1 cellular context compared by ENCODE assay signal in the genomic region with DNA sequence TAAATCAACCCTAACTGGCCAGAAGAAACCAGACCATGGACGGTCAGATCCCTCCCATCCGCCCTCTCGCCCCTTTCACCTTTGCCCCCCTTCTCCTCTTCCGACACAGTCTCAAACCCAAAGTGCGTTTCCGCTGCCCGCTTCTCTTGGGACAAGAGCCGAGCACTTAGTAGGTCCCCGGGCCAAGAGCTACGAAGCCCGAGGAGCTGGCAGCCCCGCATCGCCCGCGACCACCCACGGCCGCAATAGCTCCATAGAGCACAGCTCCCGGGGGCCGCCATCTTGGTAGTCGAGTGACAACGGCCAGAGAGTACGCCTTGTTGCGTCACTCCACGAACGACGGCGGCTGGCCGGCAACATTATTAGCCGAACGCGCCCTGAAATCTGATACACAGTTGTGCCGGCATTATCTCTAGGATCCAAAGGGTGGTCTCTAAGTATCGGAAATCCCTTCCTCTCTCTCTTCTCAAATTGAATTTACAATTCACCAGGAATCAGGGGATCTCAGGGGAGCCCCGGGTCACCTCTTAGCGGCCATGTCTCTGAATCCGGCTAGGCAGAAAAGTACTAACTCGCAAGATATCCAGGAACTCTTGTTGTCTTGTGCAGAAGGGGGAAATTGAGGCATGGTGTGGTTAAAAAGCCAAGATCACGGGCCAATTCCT.
TF ChIP-seq lines count a peak whose summit lies in the region.

Gene COQ5 (minus strand): TSS at position 298 of the 665 bp plus-strand sequence. CDS start 17 bp downstream, at position 281.

TF ChIP-seq in GM23338, 12 proteins besides CTCF, POLR2A, EP300 and RAD21 (continued from another document):
- TF ChIP-seq, protein P1, sequence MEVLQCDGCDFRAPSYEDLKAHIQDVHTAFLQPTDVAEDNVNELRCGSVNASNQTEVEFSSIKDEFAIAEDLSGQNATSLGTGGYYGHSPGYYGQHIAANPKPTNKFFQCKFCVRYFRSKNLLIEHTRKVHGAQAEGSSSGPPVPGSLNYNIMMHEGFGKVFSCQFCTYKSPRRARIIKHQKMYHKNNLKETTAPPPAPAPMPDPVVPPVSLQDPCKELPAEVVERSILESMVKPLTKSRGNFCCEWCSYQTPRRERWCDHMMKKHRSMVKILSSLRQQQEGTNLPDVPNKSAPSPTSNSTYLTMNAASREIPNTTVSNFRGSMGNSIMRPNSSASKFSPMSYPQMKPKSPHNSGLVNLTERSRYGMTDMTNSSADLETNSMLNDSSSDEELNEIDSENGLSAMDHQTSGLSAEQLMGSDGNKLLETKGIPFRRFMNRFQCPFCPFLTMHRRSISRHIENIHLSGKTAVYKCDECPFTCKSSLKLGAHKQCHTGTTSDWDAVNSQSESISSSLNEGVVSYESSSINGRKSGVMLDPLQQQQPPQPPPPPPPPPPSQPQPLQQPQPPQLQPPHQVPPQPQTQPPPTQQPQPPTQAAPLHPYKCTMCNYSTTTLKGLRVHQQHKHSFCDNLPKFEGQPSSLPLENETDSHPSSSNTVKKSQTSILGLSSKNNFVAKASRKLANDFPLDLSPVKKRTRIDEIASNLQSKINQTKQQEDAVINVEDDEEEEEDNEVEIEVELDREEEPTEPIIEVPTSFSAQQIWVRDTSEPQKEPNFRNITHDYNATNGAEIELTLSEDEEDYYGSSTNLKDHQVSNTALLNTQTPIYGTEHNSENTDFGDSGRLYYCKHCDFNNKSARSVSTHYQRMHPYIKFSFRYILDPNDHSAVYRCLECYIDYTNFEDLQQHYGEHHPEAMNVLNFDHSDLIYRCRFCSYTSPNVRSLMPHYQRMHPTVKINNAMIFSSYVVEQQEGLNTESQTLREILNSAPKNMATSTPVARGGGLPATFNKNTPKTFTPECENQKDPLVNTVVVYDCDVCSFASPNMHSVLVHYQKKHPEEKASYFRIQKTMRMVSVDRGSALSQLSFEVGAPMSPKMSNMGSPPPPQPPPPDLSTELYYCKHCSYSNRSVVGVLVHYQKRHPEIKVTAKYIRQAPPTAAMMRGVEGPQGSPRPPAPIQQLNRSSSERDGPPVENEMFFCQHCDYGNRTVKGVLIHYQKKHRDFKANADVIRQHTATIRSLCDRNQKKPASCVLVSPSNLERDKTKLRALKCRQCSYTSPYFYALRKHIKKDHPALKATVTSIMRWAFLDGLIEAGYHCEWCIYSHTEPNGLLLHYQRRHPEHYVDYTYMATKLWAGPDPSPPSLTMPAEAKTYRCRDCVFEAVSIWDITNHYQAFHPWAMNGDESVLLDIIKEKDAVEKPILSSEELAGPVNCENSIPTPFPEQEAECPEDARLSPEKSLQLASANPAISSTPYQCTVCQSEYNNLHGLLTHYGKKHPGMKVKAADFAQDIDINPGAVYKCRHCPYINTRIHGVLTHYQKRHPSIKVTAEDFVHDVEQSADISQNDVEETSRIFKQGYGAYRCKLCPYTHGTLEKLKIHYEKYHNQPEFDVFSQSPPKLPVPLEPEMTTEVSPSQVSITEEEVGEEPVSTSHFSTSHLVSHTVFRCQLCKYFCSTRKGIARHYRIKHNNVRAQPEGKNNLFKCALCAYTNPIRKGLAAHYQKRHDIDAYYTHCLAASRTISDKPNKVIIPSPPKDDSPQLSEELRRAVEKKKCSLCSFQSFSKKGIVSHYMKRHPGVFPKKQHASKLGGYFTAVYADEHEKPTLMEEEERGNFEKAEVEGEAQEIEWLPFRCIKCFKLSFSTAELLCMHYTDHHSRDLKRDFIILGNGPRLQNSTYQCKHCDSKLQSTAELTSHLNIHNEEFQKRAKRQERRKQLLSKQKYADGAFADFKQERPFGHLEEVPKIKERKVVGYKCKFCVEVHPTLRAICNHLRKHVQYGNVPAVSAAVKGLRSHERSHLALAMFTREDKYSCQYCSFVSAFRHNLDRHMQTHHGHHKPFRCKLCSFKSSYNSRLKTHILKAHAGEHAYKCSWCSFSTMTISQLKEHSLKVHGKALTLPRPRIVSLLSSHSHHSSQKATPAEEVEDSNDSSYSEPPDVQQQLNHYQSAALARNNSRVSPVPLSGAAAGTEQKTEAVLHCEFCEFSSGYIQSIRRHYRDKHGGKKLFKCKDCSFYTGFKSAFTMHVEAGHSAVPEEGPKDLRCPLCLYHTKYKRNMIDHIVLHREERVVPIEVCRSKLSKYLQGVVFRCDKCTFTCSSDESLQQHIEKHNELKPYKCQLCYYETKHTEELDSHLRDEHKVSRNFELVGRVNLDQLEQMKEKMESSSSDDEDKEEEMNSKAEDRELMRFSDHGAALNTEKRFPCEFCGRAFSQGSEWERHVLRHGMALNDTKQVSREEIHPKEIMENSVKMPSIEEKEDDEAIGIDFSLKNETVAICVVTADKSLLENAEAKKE (CRISPR knock-in tag; IDR thresholded peaks at IDR 0.05), result no peak
- TF ChIP-seq ZNF114 (CRISPR knock-in tag; IDR thresholded peaks at IDR 0.05) (no peak), EZH2phosphoT487 (IDR thresholded peaks at IDR 0.05; ENCODE audit: unreplicated experiment) (no peak), ZNF331 (CRISPR knock-in tag; IDR thresholded peaks at IDR 0.05; ENCODE audit: low read depth) (no peak; the same call in 1 of the 2 replicates)
